In genomic region chr11:88656315-88656714, GRCh38 we compare ENCODE assay signal across 23 cellular contexts.
"Had no signal": no experiment of that assay in that cellular context is flagged by ENCODE, and none has a peak within 500 bp of the region (broad histone marks: within the 10 kb centered on the region; RNA-seq: fewer than 3 reads in every experiment).

No MANE protein-coding gene starts in this region.

- DNase-seq: colonic mucosa; cortex of kidney; dermis blood vessel endothelial cell; dorsolateral prefrontal cortex; effector CD4-positive, alpha-beta T cell; effector CD8-positive, alpha-beta T cell; effector memory CD4-positive, alpha-beta T cell; effector memory CD8-positive, alpha-beta T cell; endodermal cell; erythroblast; esophagus squamous epithelium; foreskin melanocyte; gastrocnemius medialis; glutamatergic neuron; head of caudate nucleus; heart left ventricle; heart right ventricle had no signal

- H3K36me3 ChIP-seq: colonic mucosa, esophagus muscularis mucosa, esophagus squamous epithelium, gastrocnemius medialis, gastroesophageal sphincter, heart left ventricle, heart right ventricle had no signal

- H3K27me3 ChIP-seq: colonic mucosa, esophagus muscularis mucosa, esophagus squamous epithelium, foreskin keratinocyte, gastrocnemius medialis, gastroesophageal sphincter, heart left ventricle, heart right ventricle had no signal

- H3K9me3 ChIP-seq: colonic mucosa, esophagus muscularis mucosa, esophagus squamous epithelium, gastrocnemius medialis, gastroesophageal sphincter, heart left ventricle, heart right ventricle had no signal

- H3K4me1 ChIP-seq: colonic mucosa, esophagus squamous epithelium, foreskin keratinocyte, gastrocnemius medialis, heart left ventricle, heart right ventricle had no signal

- ATAC-seq: effector memory CD8-positive, alpha-beta T cell; esophagus mucosa; gastrocnemius medialis; gastroesophageal sphincter; heart left ventricle; heart right ventricle had no signal

- H3K27ac ChIP-seq: colonic mucosa, coronary artery, dorsolateral prefrontal cortex, epithelial cell of prostate, esophagus muscularis mucosa, esophagus squamous epithelium, foreskin keratinocyte, gastrocnemius medialis, gastroesophageal sphincter, heart left ventricle, heart right ventricle had no signal

- H3K4me3 ChIP-seq: colonic mucosa, dorsolateral prefrontal cortex, esophagus muscularis mucosa, gastrocnemius medialis, gastroesophageal sphincter, heart left ventricle, heart right ventricle had no signal
